Comparison of ENCODE assay signal across 11 cellular contexts in genomic region chr3:49602877-49603411, GRCh38. TPM values are rescaled to one million over a fixed set of nuclear protein-coding genes. Genes with fewer than 3 reads are reported as not detected.
A peak's percentile ranks its signal among the peaks of the same experiment; 100 is the strongest.
DNase-seq lines count a peak whose midpoint lies in the region; ATAC-seq and TF ChIP-seq lines count a peak whose summit lies in the region.
"Had no signal": no experiment of that assay in that cellular context is flagged by ENCODE, and none has a peak within 500 bp of the region (broad histone marks: within the 10 kb centered on the region; RNA-seq: fewer than 3 reads in every experiment).

No MANE protein-coding gene starts in this region.

- TF ChIP-seq POLR2A in lower leg skin (IDR thresholded peaks at IDR 0.05) = no peak

- 69 to 71% methylated on average over 5 of the region's 5 CpGs for WGBS in lower leg skin, 2 donors

- no peaks in the 10 kb centered on the region for H3K36me3 Mint-ChIP-seq in activated CD8-positive, alpha-beta memory T cell treated with anti-CD3 and anti-CD28 coated beads, Interleukin-2, amount 10 ng/mL, durations not matched to agents 7 days and 5 days

- no peak overlapping the region for H3K4me3 Mint-ChIP-seq in activated CD8-positive, alpha-beta memory T cell treated with anti-CD3 and anti-CD28 coated beads, Interleukin-2, amount 10 ng/mL, durations not matched to agents 7 days and 5 days

- CTCF ChIA-PET in activated CD8-positive, alpha-beta memory T cell treated with anti-CD3 and anti-CD28 coated beads, Interleukin-2, amount 10 ng/mL, durations not matched to agents 7 days and 5 days (lab: Charles Lee) = interaction anchor here (1.0 to 2.8 kb wide), 3 partner anchors 63 to 154 kb away, joined by 3 to 19 read pairs (median 4); no protein-coding TSS in a partner anchor

- intact Hi-C loops in lower leg skin (cut with DNase I; ENCODE audit: low total_unique reads) = no loop called here

- no peak overlapping the region for H3K4me3 ChIP-seq in Jurkat, Clone E6-1 (ENCODE audit: low read length)
- H3K4me3 ChIP-seq in epithelial cell of esophagus (ENCODE audit: low read length) (no peak overlapping the region), lower leg skin (ENCODE audit: low read depth, poor library complexity, severe bottlenecking) (no peak overlapping the region)
- H3K4me3 ChIP-seq: cardiac muscle cell, lower lobe of right lung had no signal

- peak; percentile 39 for DNase-seq in Jurkat, Clone E6-1 (ENCODE audit: low read depth, low spot score)
- DNase-seq in activated CD8-positive, alpha-beta memory T cell treated with anti-CD3 and anti-CD28 coated beads, Interleukin-2, amount 10 ng/mL, durations not matched to agents 7 days and 5 days = peak; percentile 81
- DNase-seq in epithelial cell of esophagus (ENCODE audit: low read depth) = peak; percentile 87
- DNase-seq in stimulated activated CD8-positive, alpha-beta memory T cell treated with anti-CD3 and anti-CD28 coated beads, Interleukin-12 subunit alpha, Interleukin-12 subunit beta, amount 100 ng/mL, for 4 hours (ENCODE audit: low read depth) = peak; percentile 39
- DNase-seq in NCI-H82 (lab: John Stamatoyannopoulos, UW) = no peak
- no peak for DNase-seq in lower leg skin (ENCODE audit: low spot score in 2 of 2)
- DNase-seq in occipital lobe (lab: John Stamatoyannopoulos, UW) = no peak
- DNase-seq: lower lobe of right lung, NCI-H2227 treated with DMSO at 0.1 percent for 48 hours had no signal

- ATAC-seq in activated CD8-positive, alpha-beta memory T cell treated with anti-CD3 and anti-CD28 coated beads, Interleukin-2, amount 10 ng/mL, durations not matched to agents 7 days and 5 days = peak; percentile 96
- no peak for ATAC-seq in GM19397 (IDR thresholded peaks at IDR 0.05; ENCODE audit: unreplicated experiment)

- peak overlapping the region; percentile 79 for H3K27ac Mint-ChIP-seq in activated CD8-positive, alpha-beta memory T cell treated with anti-CD3 and anti-CD28 coated beads, Interleukin-2, amount 10 ng/mL, durations not matched to agents 7 days and 5 days

- no peaks in the 10 kb centered on the region for H3K27me3 Mint-ChIP-seq in activated CD8-positive, alpha-beta memory T cell treated with anti-CD3 and anti-CD28 coated beads, Interleukin-2, amount 10 ng/mL, durations not matched to agents 7 days and 5 days

- no peaks in the 10 kb centered on the region for H3K9me3 Mint-ChIP-seq in activated CD8-positive, alpha-beta memory T cell treated with anti-CD3 and anti-CD28 coated beads, Interleukin-2, amount 10 ng/mL, durations not matched to agents 7 days and 5 days (ENCODE audit: low read depth)

- TF ChIP-seq CTCF in epithelial cell of esophagus (IDR thresholded peaks at IDR 0.05; ENCODE audit: insufficient read depth, low read depth, low read length, missing control alignments) (no peak), lower leg skin (IDR thresholded peaks at IDR 0.05) (no peak)

- peaks cover 23% of the 10 kb centered on the region for H3K4me1 Mint-ChIP-seq in activated CD8-positive, alpha-beta memory T cell treated with anti-CD3 and anti-CD28 coated beads, Interleukin-2, amount 10 ng/mL, durations not matched to agents 7 days and 5 days

RNA-seq across cellular contexts. Expression of gene BSN, which starts 48.7 kb away (rescaled TPM):
- polyA plus RNA-seq in Jurkat, Clone E6-1 (2012; ENCODE audit: insufficient read depth, insufficient read length) = 0.75 TPM
- total RNA-seq in activated CD8-positive, alpha-beta memory T cell treated with anti-CD3 and anti-CD28 coated beads, Interleukin-2, amount 10 ng/mL, durations not matched to agents 7 days and 5 days = under 1 TPM; 0.12 TPM
- under 1 TPM; 0.04 to 0.36 (median 0.14) TPM for total RNA-seq in lower leg skin
- total RNA-seq in occipital lobe = 7.3 TPM

Comparison
In these comparisons a context has a peak if more than half of its experiments do, and no peak if none do; other contexts are left out.
1. DNase-seq: peak in Jurkat, Clone E6-1 (single experiment), activated CD8-positive, alpha-beta memory T cell treated with anti-CD3 and anti-CD28 coated beads, Interleukin-2, amount 10 ng/mL, durations not matched to agents 7 days and 5 days (single experiment), epithelial cell of esophagus (single experiment) and stimulated activated CD8-positive, alpha-beta memory T cell treated with anti-CD3 and anti-CD28 coated beads, Interleukin-12 subunit alpha, Interleukin-12 subunit beta, amount 100 ng/mL, for 4 hours (single experiment); none in NCI-H82 (single experiment), lower leg skin (0 of 2) and occipital lobe (single experiment).